11 cellular contexts compared by ENCODE assay signal in genomic region chr11:1755344-1756023, GRCh38. TPM values are rescaled to one million over a fixed set of nuclear protein-coding genes. Genes with fewer than 3 reads are reported as not detected.
DNase-seq lines count a peak whose midpoint lies in the region; ATAC-seq, FAIRE-seq and TF ChIP-seq lines count a peak whose summit lies in the region.
"Had no signal": no experiment of that assay in that cellular context is flagged by ENCODE, and none has a peak within 500 bp of the region (broad histone marks: within the 10 kb centered on the region; RNA-seq: fewer than 3 reads in every experiment).

No MANE protein-coding gene starts in this region.

- H3K27ac ChIP-seq in BLaER1 treated with 17β-estradiol and CSF1 and Interleukin-3, amounts not matched to agents 10 nM and 100 nM, result peak overlapping the region in 7 of 11 experiments; percentile 10 to 97 (median 90); a peak in 10 of 22 replicates
- H3K27ac ChIP-seq in lower lobe of right lung, result no peak overlapping the region
- peak overlapping the region in 2 of 4 donors; percentile 0 to 3 for H3K27ac ChIP-seq in Peyer's patch
- no peak overlapping the region for H3K27ac ChIP-seq in foreskin keratinocyte

- H3K27ac Mint-ChIP-seq in activated naive CD8-positive, alpha-beta T cell treated with anti-CD3 and anti-CD28 coated beads, Interleukin-2, amount 10 ng/mL, durations not matched to agents 7 days and 5 days, result peak overlapping the region; percentile 85
- H3K27ac Mint-ChIP-seq: mesothelial cell of epicardium had no signal

- H3K36me3 Mint-ChIP-seq in activated naive CD8-positive, alpha-beta T cell treated with anti-CD3 and anti-CD28 coated beads, Interleukin-2, amount 10 ng/mL, durations not matched to agents 7 days and 5 days, result peaks cover 26% of the 10 kb centered on the region

- peaks cover 98 to 100% (median 100%) of the 10 kb centered on the region in 10 experiments for H3K4me1 ChIP-seq in BLaER1 treated with 17β-estradiol and CSF1 and Interleukin-3, amounts not matched to agents 10 nM and 100 nM
- H3K4me1 ChIP-seq in lower lobe of right lung (peaks cover 65% of the 10 kb centered on the region), Peyer's patch (peaks cover 4 to 66% (median 49%) of the 10 kb centered on the region in 4 donors), foreskin keratinocyte (no peaks in the 10 kb centered on the region)

- peaks cover 2% of the 10 kb centered on the region for H3K27me3 Mint-ChIP-seq in activated naive CD8-positive, alpha-beta T cell treated with anti-CD3 and anti-CD28 coated beads, Interleukin-2, amount 10 ng/mL, durations not matched to agents 7 days and 5 days

- TF ChIP-seq POLR2A in GM12892 (IDR thresholded peaks at IDR 0.05; ENCODE audit: low read depth, low read length) (no peak), Peyer's patch (IDR thresholded peaks at IDR 0.05) (no peak)

- ATAC-seq in activated naive CD8-positive, alpha-beta T cell treated with anti-CD3 and anti-CD28 coated beads, Interleukin-2, amount 10 ng/mL, durations not matched to agents 7 days and 5 days (ENCODE audit: low read depth), result no peak
- ATAC-seq in lower lobe of right lung, result peak in 1 of 2 donors; percentile 37
- ATAC-seq in foreskin keratinocyte, result no peak

- peak overlapping the region in 9 of 11 experiments; percentile 1 to 94 (median 23); a peak in 7 of 22 replicates for H3K9ac ChIP-seq in BLaER1 treated with 17β-estradiol and CSF1 and Interleukin-3, amounts not matched to agents 10 nM and 100 nM

- no peak for FAIRE-seq in GM12892 (lab: Jason Lieb, UNC)

- peaks cover 57% of the 10 kb centered on the region for H3K4me1 Mint-ChIP-seq in activated naive CD8-positive, alpha-beta T cell treated with anti-CD3 and anti-CD28 coated beads, Interleukin-2, amount 10 ng/mL, durations not matched to agents 7 days and 5 days

- peaks cover 0 to 100% (median 44%) of the 10 kb centered on the region in 11 experiments; a peak in 15 of 22 replicates for H4K20me1 ChIP-seq in BLaER1 treated with 17β-estradiol and CSF1 and Interleukin-3, amounts not matched to agents 10 nM and 100 nM

- peak; percentile 14 for DNase-seq in GM12892 (ENCODE audit: insufficient read length)
- DNase-seq in activated naive CD8-positive, alpha-beta T cell treated with anti-CD3 and anti-CD28 coated beads, Interleukin-2, amount 10 ng/mL, durations not matched to agents 7 days and 5 days, result peak; percentile 42
- DNase-seq in lower lobe of right lung, result peak; percentile 75
- DNase-seq in NK-92 treated with Interleukin-12 subunit alpha and Interleukin-12 subunit beta, amount 100 ng/mL, for 24 hours (lab: John Stamatoyannopoulos, UW), result no peak
- DNase-seq in Peyer's patch, result no peak
- no peak for DNase-seq in foreskin keratinocyte
- no peak for DNase-seq in 8988T
- DNase-seq: NCI-H748 treated with DMSO at 0.1 percent for 48 hours had no signal

- H3K36me3 ChIP-seq in BLaER1 treated with 17β-estradiol and CSF1 and Interleukin-3, amounts not matched to agents 10 nM and 100 nM, result peaks cover 6 to 89% (median 65%) of the 10 kb centered on the region in 11 experiments
- H3K36me3 ChIP-seq in lower lobe of right lung (peaks cover 82% of the 10 kb centered on the region), Peyer's patch (peaks cover 0 to 85% (median 3%) of the 10 kb centered on the region in 3 donors)

- intact Hi-C loops in lower lobe of right lung (cut with DNase I), result no loop called here

- peak overlapping the region; percentile 94 to 100 (median 99) for H3K4me2 ChIP-seq in BLaER1 treated with 17β-estradiol and CSF1 and Interleukin-3, amounts not matched to agents 10 nM and 100 nM

- no peaks in the 10 kb centered on the region for H3K9me3 ChIP-seq in BLaER1 treated with 17β-estradiol and CSF1 and Interleukin-3, amounts not matched to agents 10 nM and 100 nM (replicated peaks in 1 of 11)
- H3K9me3 ChIP-seq in lower lobe of right lung, result no peaks in the 10 kb centered on the region
- no peaks in the 10 kb centered on the region for H3K9me3 ChIP-seq in Peyer's patch

- H3K27me3 ChIP-seq in BLaER1 treated with 17β-estradiol and CSF1 and Interleukin-3, amounts not matched to agents 10 nM and 100 nM, result no peaks in the 10 kb centered on the region
- H3K27me3 ChIP-seq in lower lobe of right lung (ENCODE audit: low read depth), result no peaks in the 10 kb centered on the region
- H3K27me3 ChIP-seq in Peyer's patch, result no peaks in the 10 kb centered on the region
- H3K27me3 ChIP-seq in foreskin keratinocyte, result peaks cover under 1% of the 10 kb centered on the region

- TF ChIP-seq CTCF in lower lobe of right lung (IDR thresholded peaks at IDR 0.05), result no peak
- TF ChIP-seq CTCF in Peyer's patch (IDR thresholded peaks at IDR 0.05), result no peak
- TF ChIP-seq CTCF in foreskin keratinocyte (conservative IDR thresholded peaks at IDR 0.05), result no peak

- POLR2A ChIA-PET in activated naive CD8-positive, alpha-beta T cell treated with anti-CD3 and anti-CD28 coated beads, Interleukin-2, amount 10 ng/mL, durations not matched to agents 7 days and 5 days (lab: Charles Lee), result interaction anchor here (1.3 kb wide), 1 partner anchor 9 kb away, joined by 6 read pairs; the partner anchor contains the start of gene CTSD

- peak overlapping the region in 3 of 10 experiments; percentile 24 to 99 (median 97); a peak in 5 of 20 replicates for H3K4me3 ChIP-seq in BLaER1 treated with 17β-estradiol and CSF1 and Interleukin-3, amounts not matched to agents 10 nM and 100 nM
- H3K4me3 ChIP-seq in lower lobe of right lung (no peak overlapping the region), Peyer's patch (no peak overlapping the region)

- H3K4me3 Mint-ChIP-seq in activated naive CD8-positive, alpha-beta T cell treated with anti-CD3 and anti-CD28 coated beads, Interleukin-2, amount 10 ng/mL, durations not matched to agents 7 days and 5 days, result peak overlapping the region; percentile 72
- H3K4me3 Mint-ChIP-seq: mesothelial cell of epicardium had no signal

- no peaks in the 10 kb centered on the region for H3K9me3 Mint-ChIP-seq in activated naive CD8-positive, alpha-beta T cell treated with anti-CD3 and anti-CD28 coated beads, Interleukin-2, amount 10 ng/mL, durations not matched to agents 7 days and 5 days
- H3K9me3 Mint-ChIP-seq: mesothelial cell of epicardium had no signal

RNA-seq across cellular contexts. Expression of gene IFITM10, which starts 5.1 kb away (rescaled TPM):
- polyA plus RNA-seq in GM12892 (2012; ENCODE audit: missing spikeins), result 0.38 TPM
- total RNA-seq in activated naive CD8-positive, alpha-beta T cell treated with anti-CD3 and anti-CD28 coated beads, Interleukin-2, amount 10 ng/mL, durations not matched to agents 7 days and 5 days, result 1 to 10 TPM in 1 of 2 experiments, under 1 TPM in 1; 0.82 to 1.3 TPM
- total RNA-seq in lower lobe of right lung (9.2 TPM), Peyer's patch (1 to 10 TPM in 3 of 4 donors, under 1 TPM in 1; 0.88 to 5.0 (median 3.4) TPM), foreskin keratinocyte (0.04 and 0.14 TPM in 2 replicates)
- 0.06 TPM in 1 of 2 replicates, not detected in the other for polyA plus RNA-seq in foreskin keratinocyte

RNA-seq across cellular contexts. Expression of gene CTSD, which starts 8.2 kb away (rescaled TPM):
- 16.4 TPM for polyA plus RNA-seq in GM12892 (2012; ENCODE audit: missing spikeins)
- total RNA-seq in activated naive CD8-positive, alpha-beta T cell treated with anti-CD3 and anti-CD28 coated beads, Interleukin-2, amount 10 ng/mL, durations not matched to agents 7 days and 5 days, result 100 to 1,000 TPM; 192 to 208 TPM
- total RNA-seq in lower lobe of right lung (2,919 TPM), Peyer's patch (1,000 to 10,000 TPM in 2 of 4 donors, 100 to 1,000 TPM in 2; 129 to 1,688 (median 1,221) TPM), foreskin keratinocyte (116 and 154 TPM in 2 replicates)
- polyA plus RNA-seq in foreskin keratinocyte, result 185 and 260 TPM in 2 replicates

RNA-seq across cellular contexts. Expression of gene KRTAP5-6, which starts 58.5 kb away (rescaled TPM):
- not detected for polyA plus RNA-seq in GM12892 (2012; ENCODE audit: missing spikeins)
- not detected for total RNA-seq in activated naive CD8-positive, alpha-beta T cell treated with anti-CD3 and anti-CD28 coated beads, Interleukin-2, amount 10 ng/mL, durations not matched to agents 7 days and 5 days
- not detected for total RNA-seq in lower lobe of right lung
- total RNA-seq in Peyer's patch, result not detected
- total RNA-seq in foreskin keratinocyte, result not detected in 2 replicates
- polyA plus RNA-seq in foreskin keratinocyte, result not detected in 2 replicates
- total RNA-seq: activated CD8-positive, alpha-beta memory T cell treated with anti-CD3 and anti-CD28 coated beads for 36 hours; mesothelial cell of epicardium had no signal

Comparison
In these comparisons a context has a peak if more than half of its experiments do, and no peak if none do; other contexts are left out.
1. H3K27ac ChIP-seq: peak in BLaER1 treated with 17β-estradiol and CSF1 and Interleukin-3, amounts not matched to agents 10 nM and 100 nM (7 of 11); none in lower lobe of right lung (single experiment) and foreskin keratinocyte (single experiment).
2. DNase-seq: peak in GM12892 (single experiment), activated naive CD8-positive, alpha-beta T cell treated with anti-CD3 and anti-CD28 coated beads, Interleukin-2, amount 10 ng/mL, durations not matched to agents 7 days and 5 days (single experiment) and lower lobe of right lung (single experiment); none in NK-92 treated with Interleukin-12 subunit alpha and Interleukin-12 subunit beta, amount 100 ng/mL, for 24 hours (single experiment), Peyer's patch (0 of 3), foreskin keratinocyte (0 of 2) and 8988T (single experiment).